In genomic region chr17:36481829-36482228, GRCh38 we compare ENCODE assay signal across 24 cellular contexts. TPM values are rescaled to one million over a fixed set of nuclear protein-coding genes. Genes with fewer than 3 reads are reported as not detected.
DNase-seq lines count a peak whose midpoint lies in the region; ATAC-seq and TF ChIP-seq lines count a peak whose summit lies in the region.
"Had no signal": no experiment of that assay in that cellular context is flagged by ENCODE, and none has a peak within 500 bp of the region (broad histone marks: within the 10 kb centered on the region; RNA-seq: fewer than 3 reads in every experiment).

No MANE protein-coding gene starts in this region.

- H3K14ac ChIP-seq in IMR-90 (replicated peaks; ENCODE audit: low read depth, low read length) = no peak overlapping the region

- POLR2A ChIA-PET in IMR-90 (lab: Charles Lee; ENCODE audit: unreplicated experiment) = no interaction called here

- no peaks in the 10 kb centered on the region for H3K9me3 Mint-ChIP-seq in immature natural killer cell
- H3K9me3 Mint-ChIP-seq in neural progenitor cell = no peaks in the 10 kb centered on the region
- H3K9me3 Mint-ChIP-seq: activated CD8-positive, alpha-beta T cell treated with anti-CD3 and anti-CD28 coated beads for 36 hours; activated naive CD8-positive, alpha-beta T cell treated with anti-CD3 and anti-CD28 coated beads, Interleukin-2, amount 50 U/mL, for 24 hours; activated T-helper 2 cell treated with anti-CD3 and anti-CD28 coated beads, Interferon-gamma antibody, Interleukin-2, Interleukin-4, amounts not matched to agents 10 μg/mL and 5 μg/mL and 100 μg/mL, durations not matched to agents 14 hours and 24 hours and 36 hours; IgD-negative memory B cell had no signal

- in situ Hi-C loops in IMR-90 (cut with MboI; ENCODE audit: low sequenced_read_pairs) = no loop called here

- 0 out of 2 replicates have a peak, but pooled peaks cover 9% of the 10 kb centered on the region for H3K9me1 ChIP-seq in IMR-90 (ENCODE audit: insufficient read depth, low read length)

- peak; percentile 25 for DNase-seq in activated effector memory CD4-positive, alpha-beta T cell treated with anti-CD3 and anti-CD28 coated beads, Interleukin-2, amount 50 U/mL, for 16 hours
- no peak for DNase-seq in activated effector memory CD4-positive, alpha-beta T cell treated with Interleukin-2 at 50 U/mL for 16 hours
- DNase-seq in IMR-90 = no peak
- no peak for DNase-seq in immature natural killer cell
- DNase-seq in neural progenitor cell (ENCODE audit: low spot score) = no peak
- no peak for DNase-seq in aorta
- no peak for DNase-seq in esophagus squamous epithelium (lab: John Stamatoyannopoulos, UW)
- DNase-seq: activated CD8-positive, alpha-beta memory T cell treated with anti-CD3 and anti-CD28 coated beads, Interleukin-2, amount 50 U/mL, for 48 hours; activated CD8-positive, alpha-beta T cell treated with anti-CD3 and anti-CD28 coated beads for 36 hours; activated naive CD8-positive, alpha-beta T cell treated with anti-CD3 and anti-CD28 coated beads, Interleukin-2, amount 50 U/mL, for 24 hours; dermis blood vessel endothelial cell; gastrocnemius medialis; hippocampal formation; lower lobe of right lung; SK-N-SH; tibial artery had no signal

- BruUV-seq in IMR-90 (replicated peaks; lab: Mats Ljungman, UMichigan) = no TSS peak

- H3K79me2 ChIP-seq in neural progenitor cell (ENCODE audit: low read depth) = peaks cover 3% of the 10 kb centered on the region

- H3K4me1 ChIP-seq in IMR-90 (ENCODE audit: control insufficient read depth, insufficient read depth, low read length) (0 out of 2 replicates have a peak, but pooled peaks cover 1% of the 10 kb centered on the region), neural progenitor cell (no peaks in the 10 kb centered on the region), aorta (ENCODE audit: control insufficient read depth in 1 of 2, insufficient read depth in 2 of 2, low read length in 2 of 2) (no peaks in the 10 kb centered on the region), esophagus squamous epithelium (peaks cover 10 to 25% (median 19%) of the 10 kb centered on the region in 3 donors)

- H4K5ac ChIP-seq in IMR-90 (ENCODE audit: low read depth, low read length) = no peak overlapping the region

- no peak overlapping the region for H2BK120ac ChIP-seq in IMR-90 (ENCODE audit: low read depth, low read length)

- H2BK5ac ChIP-seq in IMR-90 (ENCODE audit: low read depth, low read length, poor library complexity, severe bottlenecking) = no peak overlapping the region

- H2BK20ac ChIP-seq in IMR-90 (ENCODE audit: low read depth, low read length) = no peak overlapping the region

- H2AK5ac ChIP-seq in IMR-90 (ENCODE audit: low read depth, low read length) = no peak overlapping the region

- H3K4me3 Mint-ChIP-seq in immature natural killer cell (peak overlapping the region; percentile 3 to 75 (median 59)), neural progenitor cell (peak overlapping the region; percentile 27)

- H3K4ac ChIP-seq in IMR-90 (ENCODE audit: low read depth, low read length) = no peak overlapping the region

- CTCF ChIA-PET in IMR-90 (lab: Yijun Ruan, JAX) = no interaction called here

- peaks cover 0 to 5% (median 3%) of the 10 kb centered on the region in 3 donors for H3K36me3 Mint-ChIP-seq in immature natural killer cell
- peaks cover 1% of the 10 kb centered on the region for H3K36me3 Mint-ChIP-seq in neural progenitor cell

- whole genome bisulfite sequencing in IMR-90 (ENCODE audit: extremely low coverage in 2 of 2, insufficient read length in 1 of 2), 2 experiments = 56% methylated on average over 7 of the region's 7 CpGs; no CpG with 5 or more reads in 1 of the 2 experiments
- 64 to 65% methylated on average over 7 of the region's 7 CpGs for WGBS in aorta, 2 donors
- WGBS in esophagus squamous epithelium, 2 donors = 80 to 87% methylated on average over 7 of the region's 7 CpGs

- H3K27me3 Mint-ChIP-seq in immature natural killer cell (ENCODE audit: low read depth in 3 of 3) = peaks cover 5 to 21% (median 12%) of the 10 kb centered on the region in 3 donors
- H3K27me3 Mint-ChIP-seq in neural progenitor cell (ENCODE audit: insufficient read depth, low read depth) = peaks cover 22% of the 10 kb centered on the region

- H3K9ac ChIP-seq in IMR-90 (ENCODE audit: low read depth, low read length) = no peak overlapping the region
- no peak overlapping the region for H3K9ac ChIP-seq in neural progenitor cell
- H3K9ac ChIP-seq: SK-N-SH had no signal

- H3K79me1 ChIP-seq in IMR-90 (ENCODE audit: low read depth in 1 of 2, low read length in 2 of 2) = 0 out of 4 replicates have a peak, but pooled peaks cover 0 to 4% of the 10 kb centered on the region in 2 experiments

- H3K4me1 Mint-ChIP-seq in immature natural killer cell (peaks cover 25 to 29% of the 10 kb centered on the region in 2 donors), neural progenitor cell (peaks cover 20% of the 10 kb centered on the region)

- TF ChIP-seq POLR2A in IMR-90 (IDR thresholded peaks at IDR 0.05; ENCODE audit: low read depth, low read length) (no peak), esophagus squamous epithelium (IDR thresholded peaks at IDR 0.05) (no peak)

- TF ChIP-seq CTCF in IMR-90 (conservative IDR thresholded peaks at IDR 0.05; ENCODE audit: low read depth, low read length) (no peak), neural progenitor cell (IDR thresholded peaks at IDR 0.05) (no peak), esophagus squamous epithelium (IDR thresholded peaks at IDR 0.05) (no peak)

- H3K27me3 ChIP-seq in IMR-90 (ENCODE audit: control insufficient read depth, insufficient read depth, low read length) = peaks cover 7% of the 10 kb centered on the region; the same call in 1 of the 2 replicates
- H3K27me3 ChIP-seq in neural progenitor cell = peaks cover 79% of the 10 kb centered on the region
- no peaks in the 10 kb centered on the region for H3K27me3 ChIP-seq in aorta (ENCODE audit: control insufficient read depth in 1 of 2, insufficient read depth in 2 of 2, low read length in 1 of 2)
- H3K27me3 ChIP-seq in esophagus squamous epithelium = peaks cover 0 to 22% (median 0%) of the 10 kb centered on the region in 4 donors
- H3K27me3 ChIP-seq: right lobe of liver had no signal

- ATAC-seq in IMR-90 (ENCODE audit: low read depth) = no peak
- ATAC-seq in aorta (ENCODE audit: low FRiP score) = no peak
- no peak for ATAC-seq in HG02642 (IDR thresholded peaks at IDR 0.05; ENCODE audit: poor library complexity, unreplicated experiment)
- ATAC-seq: activated CD4-positive, alpha-beta T cell treated with anti-CD3 and anti-CD28 coated beads for 36 hours; activated CD8-positive, alpha-beta T cell treated with anti-CD3 and anti-CD28 coated beads for 36 hours; activated naive CD8-positive, alpha-beta T cell treated with anti-CD3 and anti-CD28 coated beads, Interleukin-2, amount 50 U/mL, for 24 hours; gastrocnemius medialis; HCT116; mucosa of descending colon had no signal

- H3K27ac ChIP-seq in IMR-90 (ENCODE audit: insufficient read depth, low read length) (no peak overlapping the region), neural progenitor cell (no peak overlapping the region), aorta (ENCODE audit: low read depth in 1 of 2, low read length in 2 of 2) (no peak overlapping the region), esophagus squamous epithelium (no peak overlapping the region)
- H3K27ac ChIP-seq: gastrocnemius medialis, lower lobe of right lung, neutrophil, right lobe of liver had no signal

- no peak overlapping the region for H4K8ac ChIP-seq in IMR-90 (ENCODE audit: low read depth in 2 of 2, low read length in 2 of 2)

- H3K4me2 ChIP-seq in IMR-90 (ENCODE audit: low read depth, low read length) (no peak overlapping the region), neural progenitor cell (no peak overlapping the region)

- intact Hi-C loops in IMR-90 (cut with micrococcal nuclease) = loop anchor here (2.0 kb wide), 1 partner anchor 513 kb away; no protein-coding TSS in a partner anchor
- intact Hi-C loops in aorta (cut with DNase I) = loop anchor here (10.0 kb wide), 5 partner anchors 53 to 517 kb away; partner anchors contain the start of genes AATF (in 1 of the 2), DHRS11 (in 1 of the 2), MYO19 (in 1 of the 2) and PIGW (in 1 of the 2)
- intact Hi-C loops in esophagus squamous epithelium (cut with DNase I) = no loop called here

- dilution Hi-C loops in IMR-90 (cut with HindIII; ENCODE audit: low sequenced_read_pairs, unreplicated experiment) = no loop called here

- no peak overlapping the region for H3K18ac ChIP-seq in IMR-90 (ENCODE audit: low read depth, low read length)

- H3K56ac ChIP-seq in IMR-90 (ENCODE audit: extremely low read depth, insufficient read depth, low read length) = no peak overlapping the region

- H3F3A ChIP-seq in neural progenitor cell (ENCODE audit: low read depth) = peaks cover 6% of the 10 kb centered on the region

- no peak overlapping the region for H2AFZ ChIP-seq in IMR-90 (replicated peaks; ENCODE audit: low read length, poor library complexity)
- no peak overlapping the region for H2AFZ ChIP-seq in neural progenitor cell (replicated peaks)

- no peaks in the 10 kb centered on the region for H3K9me3 ChIP-seq in IMR-90 (ENCODE audit: control insufficient read depth, insufficient read depth, low read length)
- no peaks in the 10 kb centered on the region for H3K9me3 ChIP-seq in neural progenitor cell (ENCODE audit: low read depth)
- no peaks in the 10 kb centered on the region for H3K9me3 ChIP-seq in aorta (ENCODE audit: control insufficient read depth, low read length)
- H3K9me3 ChIP-seq in esophagus squamous epithelium = no peaks in the 10 kb centered on the region
- H3K9me3 ChIP-seq: lower lobe of right lung, mucosa of descending colon, neutrophil, right lobe of liver, SK-N-SH, tibial artery had no signal

- H3K23ac ChIP-seq in IMR-90 (ENCODE audit: low read depth, low read length) = 0 out of 2 replicates have a peak overlapping the region, but pooled peaks have one; percentile 13

- H3K27ac Mint-ChIP-seq in immature natural killer cell (no peak overlapping the region), neural progenitor cell (no peak overlapping the region)
- H3K27ac Mint-ChIP-seq: activated CD8-positive, alpha-beta T cell treated with anti-CD3 and anti-CD28 coated beads for 36 hours; activated T-helper 2 cell treated with anti-CD3 and anti-CD28 coated beads, Interferon-gamma antibody, Interleukin-2, Interleukin-4, amounts not matched to agents 10 μg/mL and 5 μg/mL and 100 μg/mL, durations not matched to agents 14 hours and 24 hours and 36 hours had no signal

- TF ChIP-seq RAD21 in IMR-90 (IDR thresholded peaks at IDR 0.05; ENCODE audit: low read length) = no peak

- no peak overlapping the region for H2AK9ac ChIP-seq in IMR-90 (replicated peaks; ENCODE audit: low read depth, low read length, poor library complexity)

- no peak overlapping the region for H3K4me3 ChIP-seq in IMR-90 (ENCODE audit: insufficient read depth, low read depth, low read length)
- no peak overlapping the region for H3K4me3 ChIP-seq in neural progenitor cell
- no peak overlapping the region for H3K4me3 ChIP-seq in aorta (ENCODE audit: low read length in 2 of 2)
- H3K4me3 ChIP-seq in esophagus squamous epithelium = no peak overlapping the region
- H3K4me3 ChIP-seq: mucosa of descending colon had no signal

- H4K91ac ChIP-seq in IMR-90 (ENCODE audit: insufficient read depth, low read depth, low read length) = no peak overlapping the region

- no peaks in the 10 kb centered on the region for H4K20me1 ChIP-seq in IMR-90 (ENCODE audit: insufficient read depth, low read length)
- H4K20me1 ChIP-seq in neural progenitor cell (ENCODE audit: low read depth) = peaks cover 1% of the 10 kb centered on the region

- no peaks in the 10 kb centered on the region for H3K36me3 ChIP-seq in IMR-90 (ENCODE audit: control insufficient read depth, insufficient read depth, low read length)
- H3K36me3 ChIP-seq in neural progenitor cell = no peaks in the 10 kb centered on the region
- no peaks in the 10 kb centered on the region for H3K36me3 ChIP-seq in aorta (ENCODE audit: control insufficient read depth in 1 of 2, insufficient read depth in 2 of 2, low read length in 1 of 2)
- no peaks in the 10 kb centered on the region for H3K36me3 ChIP-seq in esophagus squamous epithelium
- H3K36me3 ChIP-seq: gastrocnemius medialis, lower lobe of right lung, neutrophil, right lobe of liver, tibial artery had no signal

- no peak overlapping the region for H2BK15ac ChIP-seq in IMR-90 (ENCODE audit: low read depth, low read length)

RNA-seq across cellular contexts. Expression of gene ZNHIT3, which starts 4.7 kb away (rescaled TPM):
- total RNA-seq in IMR-90 (2012; rRNA removed) (27.8 and 35.3 TPM in 2 replicates), neural progenitor cell (ENCODE audit: low replicate concordance) (68.4 and 83.5 TPM in 2 replicates), aorta (10 to 100 TPM; 20.2 to 21.8 TPM), esophagus squamous epithelium (10 to 100 TPM; 13.8 to 38.6 (median 29.2) TPM)
- polyA plus RNA-seq in IMR-90 (2012; rRNA removed) (47.4 and 52.3 TPM in 2 replicates), immature natural killer cell (10 to 100 TPM; 77.2 to 99.9 (median 91.5) TPM), aorta (10 to 100 TPM; 47.2 to 50.0 TPM)
- polyA plus RNA-seq in IMR-90 (2012; cell fraction: cytosol; rRNA removed) = 15.1 and 39.8 TPM in 2 replicates
- polyA plus RNA-seq in IMR-90 (2012; cell fraction: nucleus; rRNA removed; ENCODE audit: low replicate concordance) = 4.4 and 18.5 TPM in 2 replicates

RNA-seq across cellular contexts. Expression of gene MYO19, which starts 52.8 kb away (rescaled TPM):
- total RNA-seq in IMR-90 (2012; rRNA removed) = 32.5 and 35.8 TPM in 2 replicates
- 52.3 and 55.6 TPM in 2 replicates for polyA plus RNA-seq in IMR-90 (2012; rRNA removed)
- 19.5 and 22.6 TPM in 2 replicates for polyA plus RNA-seq in IMR-90 (2012; cell fraction: cytosol; rRNA removed)
- 235 and 300 TPM in 2 replicates for polyA plus RNA-seq in IMR-90 (2012; cell fraction: nucleus; rRNA removed; ENCODE audit: low replicate concordance)
- polyA plus RNA-seq in immature natural killer cell = 1 to 10 TPM; 2.8 to 8.3 (median 4.1) TPM
- 72.4 and 101 TPM in 2 replicates for total RNA-seq in neural progenitor cell (ENCODE audit: low replicate concordance)
- 10 to 100 TPM; 37.1 to 57.3 TPM for total RNA-seq in aorta
- 10 to 100 TPM; 13.1 to 27.4 TPM for polyA plus RNA-seq in aorta
- 100 to 1,000 TPM in 2 of 4 donors, 10 to 100 TPM in 2; 46.4 to 124 (median 88.5) TPM for total RNA-seq in esophagus squamous epithelium

RNA-seq across cellular contexts. Expression of gene PIGW, which starts 53.0 kb away (rescaled TPM):
- 4.5 and 6.1 TPM in 2 replicates for total RNA-seq in IMR-90 (2012; rRNA removed)
- 4.8 and 5.5 TPM in 2 replicates for polyA plus RNA-seq in IMR-90 (2012; rRNA removed)
- 1.9 and 4.3 TPM in 2 replicates for polyA plus RNA-seq in IMR-90 (2012; cell fraction: cytosol; rRNA removed)
- polyA plus RNA-seq in IMR-90 (2012; cell fraction: nucleus; rRNA removed; ENCODE audit: low replicate concordance) = 0.91 and 3.3 TPM in 2 replicates
- 10 to 100 TPM in 2 of 3 donors, 1 to 10 TPM in 1; 7.2 to 18.8 (median 11.3) TPM for polyA plus RNA-seq in immature natural killer cell
- 7.0 and 10.2 TPM in 2 replicates for total RNA-seq in neural progenitor cell (ENCODE audit: low replicate concordance)
- 1 to 10 TPM; 4.7 to 4.9 TPM for total RNA-seq in aorta
- 1 to 10 TPM; 2.1 to 5.1 TPM for polyA plus RNA-seq in aorta
- 10 to 100 TPM in 1 of 4 donors, 1 to 10 TPM in 3; 6.9 to 11.0 (median 9.0) TPM for total RNA-seq in esophagus squamous epithelium
